ENCODE assay signal across 8 cellular contexts in the genomic region with DNA sequence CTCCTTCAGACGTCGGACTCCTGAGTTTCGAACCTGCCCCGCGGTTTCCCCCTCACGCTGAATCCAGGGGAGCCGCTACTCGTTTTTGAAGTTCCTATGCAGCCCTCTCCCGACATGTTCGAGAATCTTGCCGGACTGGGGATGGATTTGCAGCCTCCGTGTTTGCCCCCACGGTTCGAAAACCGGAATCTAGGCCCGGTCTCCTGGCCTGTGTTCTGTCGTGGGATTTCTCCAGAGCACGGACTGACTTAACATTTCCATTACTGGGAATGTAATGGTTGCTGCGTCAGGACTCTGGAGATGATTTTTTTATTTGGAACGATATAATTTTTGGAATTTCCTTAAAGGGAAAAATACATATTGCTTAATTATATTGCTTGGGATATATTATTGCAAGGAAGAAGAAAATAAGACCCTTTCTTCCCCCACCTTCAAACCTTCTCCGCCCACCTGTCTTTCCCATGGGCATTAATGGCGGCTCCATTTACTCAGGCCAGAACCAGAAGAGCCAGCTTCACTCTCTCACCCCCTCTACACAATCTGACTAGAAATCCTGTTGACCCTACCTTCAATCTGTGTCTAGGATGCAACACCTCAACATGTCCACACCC. TPM values are rescaled to one million over a fixed set of nuclear protein-coding genes. Genes with fewer than 3 reads are reported as not detected.
A peak's percentile ranks its signal among the peaks of the same experiment; 100 is the strongest.
DNase-seq lines count a peak whose midpoint lies in the region; FAIRE-seq and TF ChIP-seq lines count a peak whose summit lies in the region.

No MANE protein-coding gene starts in this region.

- CTCF ChIA-PET in AG04449 (lab: Yijun Ruan, JAX) = interaction anchor here (1.7 kb wide), 1 partner anchor 10 kb away, joined by 4 read pairs; no protein-coding TSS in a partner anchor

- H3K9me3 ChIP-seq in mononuclear cell (ENCODE audit: low read depth, low read length) = no peaks in the 10 kb centered on the region

- H3K4me1 ChIP-seq in mononuclear cell (ENCODE audit: insufficient read depth, low read length) = peaks cover 72% of the 10 kb centered on the region

- H3K36me3 ChIP-seq in brain microvascular endothelial cell (replicated peaks) = no peaks in the 10 kb centered on the region

- TF ChIP-seq CTCF in AG04449 (IDR thresholded peaks at IDR 0.05; ENCODE audit: insufficient read depth, low read length, missing control alignments) (no peak), HL-60 (IDR thresholded peaks at IDR 0.05; ENCODE audit: insufficient read depth, low read length) (no peak), brain microvascular endothelial cell (IDR thresholded peaks at IDR 0.05; ENCODE audit: low read depth, low read length, missing control alignments) (no peak)

- no peak for FAIRE-seq in GM19239 (lab: Jason Lieb, UNC)

- in situ Hi-C loops in brain microvascular endothelial cell (cut with HindIII; ENCODE audit: low pct_ligation_motif_present, low sequenced_read_pairs) = no loop called here

- H3K27me3 ChIP-seq in HL-60 (ENCODE audit: insufficient read depth, poor library complexity, severe bottlenecking) (no peaks in the 10 kb centered on the region), brain microvascular endothelial cell (replicated peaks) (no peaks in the 10 kb centered on the region), mononuclear cell (ENCODE audit: insufficient read depth, low read length) (no peaks in the 10 kb centered on the region)

- H3K27ac ChIP-seq in HL-60 (replicated peaks) (peak overlapping the region; percentile 100), brain microvascular endothelial cell (peak overlapping the region; percentile 88)

- POLR2A ChIA-PET in AG04449 (lab: Yijun Ruan, JAX) = interaction anchor here (0.8 to 1.2 kb wide), 6 partner anchors 9 to 50 kb away, joined by 3 to 9 read pairs (median 4); partner anchors contain the start of gene MGAT1

- peak overlapping the region; percentile 94 for H3K4me3 ChIP-seq in AG04449 (ENCODE audit: low read depth, low read length)
- H3K4me3 ChIP-seq in HL-60 (replicated peaks; ENCODE audit: insufficient read depth, low read length) = peak overlapping the region; percentile 58
- peak overlapping the region; percentile 84 for H3K4me3 ChIP-seq in brain microvascular endothelial cell (ENCODE audit: low read depth, low read length)
- H3K4me3 ChIP-seq in mononuclear cell (ENCODE audit: low read length) = peak overlapping the region; percentile 59

- DNase-seq in AG04449 (ENCODE audit: low read depth, low spot score) (no peak), HL-60 (ENCODE audit: low read depth in 1 of 2, low spot score in 1 of 2) (peak in 1 of 2 experiments; percentile 70), brain microvascular endothelial cell (no peak), GDM1 (lab: John Stamatoyannopoulos, UW) (no peak), HPDE6-E6E7 (ENCODE audit: extremely low spot score) (no peak), 8988T (no peak), GM19239 (ENCODE audit: insufficient read length, low spot score) (no peak)

RNA-seq across cellular contexts. Expression of gene MGAT1, which starts 8.5 kb away (rescaled TPM):
- total RNA-seq in mononuclear cell = 119 TPM

RNA-seq across cellular contexts. Expression of gene ZFP62, which starts 50.0 kb away (rescaled TPM):
- total RNA-seq in mononuclear cell = 9.4 TPM
